1 cellular context compared by ENCODE assay signal in the genomic region with DNA sequence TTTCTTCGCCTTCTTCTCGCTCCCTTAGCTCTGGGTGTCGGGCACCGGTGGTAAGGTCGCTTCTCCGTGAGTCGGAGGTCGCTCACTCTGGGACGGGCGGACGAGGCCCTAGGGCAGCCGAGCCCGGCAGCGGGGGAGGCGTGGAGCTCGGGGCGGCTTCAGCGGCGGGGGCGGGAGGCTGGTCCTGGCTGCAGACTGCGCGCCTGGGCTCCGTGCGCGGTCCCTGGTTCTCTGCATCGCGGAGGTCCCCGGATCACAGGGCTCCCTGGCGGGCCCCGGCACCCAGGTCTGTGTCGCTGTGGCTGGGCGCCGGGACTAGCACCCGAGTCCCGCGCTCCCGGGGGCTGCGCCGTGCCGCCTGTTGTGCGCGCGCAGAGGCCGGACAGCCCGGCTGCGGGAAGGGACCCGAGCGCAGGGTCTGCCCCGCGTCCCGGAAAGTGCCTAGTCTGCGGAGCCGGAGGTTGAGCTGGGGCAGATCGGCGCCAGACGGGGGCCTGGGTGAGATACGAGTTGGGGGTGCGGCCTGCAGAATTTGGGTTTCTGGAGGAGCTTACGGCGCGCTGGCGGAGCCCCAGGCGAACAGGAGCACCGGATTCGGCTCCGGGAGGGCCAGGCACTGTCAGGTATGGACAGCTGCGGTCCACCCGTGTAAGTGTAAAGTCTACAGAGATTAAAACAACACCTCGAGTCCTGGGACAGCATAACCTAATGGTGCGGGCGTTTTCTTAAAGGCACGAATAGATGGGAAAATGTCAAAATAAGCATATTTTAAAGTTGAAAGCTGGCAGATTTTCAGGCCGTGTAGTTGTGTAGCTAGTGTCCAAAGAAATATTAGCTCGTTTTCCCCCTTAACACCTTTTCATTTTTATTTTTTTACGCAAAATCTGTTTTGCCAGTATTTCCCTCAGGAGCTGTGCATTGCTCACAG.
TF ChIP-seq lines count a peak whose summit lies in the region.

No MANE protein-coding gene starts in this region.

TF ChIP-seq in HepG2, 621 proteins besides CTCF, POLR2A, EP300 and RAD21 (continued from another document):
- TF ChIP-seq, protein P1, sequence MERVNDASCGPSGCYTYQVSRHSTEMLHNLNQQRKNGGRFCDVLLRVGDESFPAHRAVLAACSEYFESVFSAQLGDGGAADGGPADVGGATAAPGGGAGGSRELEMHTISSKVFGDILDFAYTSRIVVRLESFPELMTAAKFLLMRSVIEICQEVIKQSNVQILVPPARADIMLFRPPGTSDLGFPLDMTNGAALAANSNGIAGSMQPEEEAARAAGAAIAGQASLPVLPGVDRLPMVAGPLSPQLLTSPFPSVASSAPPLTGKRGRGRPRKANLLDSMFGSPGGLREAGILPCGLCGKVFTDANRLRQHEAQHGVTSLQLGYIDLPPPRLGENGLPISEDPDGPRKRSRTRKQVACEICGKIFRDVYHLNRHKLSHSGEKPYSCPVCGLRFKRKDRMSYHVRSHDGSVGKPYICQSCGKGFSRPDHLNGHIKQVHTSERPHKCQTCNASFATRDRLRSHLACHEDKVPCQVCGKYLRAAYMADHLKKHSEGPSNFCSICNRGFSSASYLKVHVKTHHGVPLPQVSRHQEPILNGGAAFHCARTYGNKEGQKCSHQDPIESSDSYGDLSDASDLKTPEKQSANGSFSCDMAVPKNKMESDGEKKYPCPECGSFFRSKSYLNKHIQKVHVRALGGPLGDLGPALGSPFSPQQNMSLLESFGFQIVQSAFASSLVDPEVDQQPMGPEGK (CRISPR knock-in tag; IDR thresholded peaks at IDR 0.05), result peak; percentile 41
- TF ChIP-seq SKI (IDR thresholded peaks at IDR 0.05; ENCODE audit: partially characterized antibody) (peak; percentile 5), ZMYM4 (CRISPR knock-in tag; IDR thresholded peaks at IDR 0.05) (0 out of 2 replicates have a peak, but pooled peaks have one; percentile 2), ZNF883 (CRISPR knock-in tag; IDR thresholded peaks at IDR 0.05; ENCODE audit: not compliant biosample characterization) (peak; percentile 26), ELF3 (CRISPR knock-in tag; IDR thresholded peaks at IDR 0.05) (peak; percentile 17; the same call in 1 of the 2 replicates), HDAC1 (CRISPR knock-in tag; IDR thresholded peaks at IDR 0.05) (peak; percentile 27), MAFF (IDR thresholded peaks at IDR 0.05; ENCODE audit: low read depth, low read length) (0 out of 2 replicates have a peak, but pooled peaks have one; percentile 14)
